In the genomic region with DNA sequence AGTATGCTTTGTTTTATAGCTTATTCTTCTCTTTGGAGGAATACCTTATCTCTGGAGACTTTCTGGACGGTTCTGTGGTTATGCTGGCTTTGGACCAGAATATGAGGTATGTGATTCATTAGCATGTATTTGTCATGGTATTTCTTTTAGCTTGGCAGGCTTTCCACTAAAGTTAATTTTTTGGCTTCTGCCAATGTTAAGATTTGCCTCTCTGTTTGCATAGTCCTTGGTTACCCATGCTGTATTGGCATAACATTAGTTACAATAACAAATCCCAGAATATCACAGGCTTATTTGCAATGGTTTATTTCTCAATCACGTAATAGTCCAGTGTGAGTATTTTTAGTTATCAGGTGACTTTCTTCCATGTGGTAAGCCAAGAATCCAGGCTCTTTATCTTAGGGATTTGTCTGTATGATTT, we compare ENCODE assay signal across 12 cellular contexts. TPM values are rescaled to one million over a fixed set of nuclear protein-coding genes. Genes with fewer than 3 reads are reported as not detected.
A peak's percentile ranks its signal among the peaks of the same experiment; 100 is the strongest.
DNase-seq lines count a peak whose midpoint lies in the region; ATAC-seq and TF ChIP-seq lines count a peak whose summit lies in the region.
"Had no signal": no experiment of that assay in that cellular context is flagged by ENCODE, and none has a peak within 500 bp of the region (broad histone marks: within the 10 kb centered on the region; RNA-seq: fewer than 3 reads in every experiment).

No MANE protein-coding gene starts in this region.

- 0 out of 2 replicates have a peak overlapping the region, but pooled peaks have one; percentile 1 for H3K4me2 ChIP-seq in PC-3 (ENCODE audit: low read length)

- ATAC-seq in PC-3 (peak; percentile 89), GM18858 (IDR thresholded peaks at IDR 0.05; ENCODE audit: unreplicated experiment) (no peak), HG02973 (IDR thresholded peaks at IDR 0.05; ENCODE audit: unreplicated experiment) (no peak)

- H2AFZ ChIP-seq in PC-3 (ENCODE audit: low read length): no peak overlapping the region

- H3K27ac ChIP-seq in AG04450 (ENCODE audit: low read depth, low read length) (no peak overlapping the region), PC-3 (ENCODE audit: low read length) (peak overlapping the region; percentile 81), muscle layer of colon (ENCODE audit: low read depth, low read length) (peak overlapping the region; percentile 15)

- H3K4me1 ChIP-seq in PC-3 (ENCODE audit: insufficient read depth, low read length): peaks cover 14% of the 10 kb centered on the region
- peaks cover 37% of the 10 kb centered on the region for H3K4me1 ChIP-seq in muscle layer of colon (ENCODE audit: insufficient read depth, low read length)

- no peaks in the 10 kb centered on the region for H3K9me3 ChIP-seq in AG04450 (ENCODE audit: control insufficient read depth, insufficient read depth, low read length)
- H3K9me3 ChIP-seq in PC-3 (ENCODE audit: low read length): no peaks in the 10 kb centered on the region
- H3K9me3 ChIP-seq in muscle layer of colon (ENCODE audit: low read length): no peaks in the 10 kb centered on the region

- H3K9ac ChIP-seq in PC-3 (ENCODE audit: low read length) (peak overlapping the region; percentile 39; the same call in 1 of the 2 replicates), muscle layer of colon (ENCODE audit: low read length) (no peak overlapping the region)

- no peaks in the 10 kb centered on the region for H4K20me1 ChIP-seq in PC-3 (ENCODE audit: low read length)

- peaks cover 56% of the 10 kb centered on the region for H3K36me3 ChIP-seq in PC-3 (ENCODE audit: low read depth, low read length)
- H3K36me3 ChIP-seq in muscle layer of colon (ENCODE audit: insufficient read depth, low read length): peaks cover 46% of the 10 kb centered on the region

- H3F3A ChIP-seq in PC-3 (ENCODE audit: low read length, unreplicated experiment): no peaks in the 10 kb centered on the region

- CTCF ChIA-PET in AG04450 (lab: Charles Lee) (interaction anchor here (0.6 to 1.9 kb wide), 5 partner anchors 47 to 189 kb away, joined by 3 to 7 read pairs (median 3); no protein-coding TSS in a partner anchor), PC-3 (lab: Charles Lee) (interaction anchor here (1.0 to 1.4 kb wide), 2 partner anchors 71 to 124 kb away, joined by 4 to 6 read pairs; no protein-coding TSS in a partner anchor)

- DNase-seq in AG04450 (ENCODE audit: low read depth, low spot score): peak; percentile 87
- peak; percentile 83 for DNase-seq in PC-3
- peak; percentile 15 to 16 for DNase-seq in erythroblast (lab: John Stamatoyannopoulos, UW)
- no peak for DNase-seq in HK-2 (ENCODE audit: unreplicated experiment)
- no peak for DNase-seq in cortex of kidney (lab: John Stamatoyannopoulos, UW)
- DNase-seq: activated B cell treated with CpG ODN at 0.5 μM for 24 hours, amygdala, H9 had no signal

- H3K9me2 ChIP-seq in PC-3 (replicated peaks; ENCODE audit: low read length): no peaks in the 10 kb centered on the region

- intact Hi-C loops in PC-3 (cut with micrococcal nuclease): no loop called here

- H3K4me3 ChIP-seq in AG04450 (ENCODE audit: low read depth, low read length) (no peak overlapping the region), PC-3 (ENCODE audit: low read length) (no peak overlapping the region), muscle layer of colon (ENCODE audit: low read depth in 1 of 2, low read length in 2 of 2) (no peak overlapping the region)

- H3K27me3 ChIP-seq in AG04450 (ENCODE audit: control insufficient read depth, insufficient read depth, low read length) (no peaks in the 10 kb centered on the region), PC-3 (ENCODE audit: low read length) (no peaks in the 10 kb centered on the region), muscle layer of colon (ENCODE audit: control insufficient read depth in 1 of 2, insufficient read depth in 2 of 2, low read length in 2 of 2) (no peaks in the 10 kb centered on the region)

- TF ChIP-seq CTCF in AG04450 (IDR thresholded peaks at IDR 0.05; ENCODE audit: low read depth, low read length): no peak
- no peak for TF ChIP-seq CTCF in PC-3 (conservative IDR thresholded peaks at IDR 0.05; ENCODE audit: low read depth, low read length)

- POLR2A ChIA-PET in AG04450 (lab: Yijun Ruan, JAX) (interaction anchor here (0.6 kb wide), 1 partner anchor 183 kb away, joined by 3 read pairs; no protein-coding TSS in a partner anchor), PC-3 (lab: Charles Lee; ENCODE audit: unreplicated experiment) (interaction anchor here (0.6 to 1.0 kb wide), 3 partner anchors 26 to 837 kb away, joined by 3 to 7 read pairs (median 3); no protein-coding TSS in a partner anchor)

- H3K79me2 ChIP-seq in PC-3 (ENCODE audit: low read length): peaks cover 30% of the 10 kb centered on the region

- BruUV-seq in PC-3 (replicated peaks; lab: Mats Ljungman, UMichigan): no TSS peak

- no peak for TF ChIP-seq POLR2A in erythroblast (IDR thresholded peaks at IDR 0.05; ENCODE audit: low read length)

RNA-seq across cellular contexts. Expression of gene ZMPSTE24, which starts 9.7 kb away (rescaled TPM):
- 40.1 and 55.8 TPM in 2 replicates for polyA plus RNA-seq in AG04450 (2011; rRNA removed)
- polyA minus RNA-seq in AG04450 (2011; rRNA and poly(A)+ RNA removed): 19.6 and 34.3 TPM in 2 replicates
- 68.7 and 76.1 TPM in 2 replicates for total RNA-seq in PC-3 (2014; rRNA removed)

RNA-seq across cellular contexts. Expression of gene TMCO2, which starts 20.0 kb away (rescaled TPM):
- polyA plus RNA-seq in AG04450 (2011; rRNA removed): not detected in 2 replicates
- polyA minus RNA-seq in AG04450 (2011; rRNA and poly(A)+ RNA removed): not detected in 2 replicates
- not detected in 2 replicates for total RNA-seq in PC-3 (2014; rRNA removed)
- total RNA-seq: activated B cell treated with CpG ODN at 0.5 μM for 24 hours, H9, ureter had no signal

RNA-seq across cellular contexts. Expression of gene COL9A2, which starts 49.3 kb away (rescaled TPM):
- 1.1 and 1.7 TPM in 2 replicates for polyA plus RNA-seq in AG04450 (2011; rRNA removed)
- 0.60 and 0.61 TPM in 2 replicates for polyA minus RNA-seq in AG04450 (2011; rRNA and poly(A)+ RNA removed)
- 4.4 and 7.0 TPM in 2 replicates for total RNA-seq in PC-3 (2014; rRNA removed)

Comparison
In these comparisons a context has a peak if more than half of its experiments do, and no peak if none do; other contexts are left out.
1. DNase-seq: peak in AG04450 (single experiment), PC-3 (single experiment) and erythroblast (2 of 2); none in HK-2 (single experiment) and cortex of kidney (single experiment).